ENCODE assay signal across 1 cellular context in the genomic region with DNA sequence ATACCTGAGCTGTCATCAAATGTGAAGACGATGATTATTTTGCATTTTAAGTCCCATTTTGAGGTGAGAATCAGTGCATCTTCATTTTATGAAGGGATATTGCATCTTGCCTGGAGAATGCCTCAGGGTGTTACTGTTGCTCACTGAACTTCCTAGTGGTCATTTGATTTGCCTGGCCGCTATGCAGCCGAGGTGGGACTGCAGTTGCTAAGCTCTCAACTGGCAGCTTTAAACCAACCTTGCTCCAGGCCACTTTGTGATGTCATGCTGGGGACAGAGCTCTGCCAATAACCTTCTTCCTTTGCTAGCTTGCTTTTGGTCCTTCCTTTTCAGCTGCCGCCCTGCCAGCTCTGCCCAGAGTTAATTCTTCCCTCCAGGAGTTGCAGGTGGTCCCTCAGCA.
TF ChIP-seq lines count a peak whose summit lies in the region.

No MANE protein-coding gene starts in this region.

TF ChIP-seq in GM23338, 12 proteins besides CTCF, POLR2A, EP300 and RAD21 (continued from another document):
- TF ChIP-seq, protein P1, sequence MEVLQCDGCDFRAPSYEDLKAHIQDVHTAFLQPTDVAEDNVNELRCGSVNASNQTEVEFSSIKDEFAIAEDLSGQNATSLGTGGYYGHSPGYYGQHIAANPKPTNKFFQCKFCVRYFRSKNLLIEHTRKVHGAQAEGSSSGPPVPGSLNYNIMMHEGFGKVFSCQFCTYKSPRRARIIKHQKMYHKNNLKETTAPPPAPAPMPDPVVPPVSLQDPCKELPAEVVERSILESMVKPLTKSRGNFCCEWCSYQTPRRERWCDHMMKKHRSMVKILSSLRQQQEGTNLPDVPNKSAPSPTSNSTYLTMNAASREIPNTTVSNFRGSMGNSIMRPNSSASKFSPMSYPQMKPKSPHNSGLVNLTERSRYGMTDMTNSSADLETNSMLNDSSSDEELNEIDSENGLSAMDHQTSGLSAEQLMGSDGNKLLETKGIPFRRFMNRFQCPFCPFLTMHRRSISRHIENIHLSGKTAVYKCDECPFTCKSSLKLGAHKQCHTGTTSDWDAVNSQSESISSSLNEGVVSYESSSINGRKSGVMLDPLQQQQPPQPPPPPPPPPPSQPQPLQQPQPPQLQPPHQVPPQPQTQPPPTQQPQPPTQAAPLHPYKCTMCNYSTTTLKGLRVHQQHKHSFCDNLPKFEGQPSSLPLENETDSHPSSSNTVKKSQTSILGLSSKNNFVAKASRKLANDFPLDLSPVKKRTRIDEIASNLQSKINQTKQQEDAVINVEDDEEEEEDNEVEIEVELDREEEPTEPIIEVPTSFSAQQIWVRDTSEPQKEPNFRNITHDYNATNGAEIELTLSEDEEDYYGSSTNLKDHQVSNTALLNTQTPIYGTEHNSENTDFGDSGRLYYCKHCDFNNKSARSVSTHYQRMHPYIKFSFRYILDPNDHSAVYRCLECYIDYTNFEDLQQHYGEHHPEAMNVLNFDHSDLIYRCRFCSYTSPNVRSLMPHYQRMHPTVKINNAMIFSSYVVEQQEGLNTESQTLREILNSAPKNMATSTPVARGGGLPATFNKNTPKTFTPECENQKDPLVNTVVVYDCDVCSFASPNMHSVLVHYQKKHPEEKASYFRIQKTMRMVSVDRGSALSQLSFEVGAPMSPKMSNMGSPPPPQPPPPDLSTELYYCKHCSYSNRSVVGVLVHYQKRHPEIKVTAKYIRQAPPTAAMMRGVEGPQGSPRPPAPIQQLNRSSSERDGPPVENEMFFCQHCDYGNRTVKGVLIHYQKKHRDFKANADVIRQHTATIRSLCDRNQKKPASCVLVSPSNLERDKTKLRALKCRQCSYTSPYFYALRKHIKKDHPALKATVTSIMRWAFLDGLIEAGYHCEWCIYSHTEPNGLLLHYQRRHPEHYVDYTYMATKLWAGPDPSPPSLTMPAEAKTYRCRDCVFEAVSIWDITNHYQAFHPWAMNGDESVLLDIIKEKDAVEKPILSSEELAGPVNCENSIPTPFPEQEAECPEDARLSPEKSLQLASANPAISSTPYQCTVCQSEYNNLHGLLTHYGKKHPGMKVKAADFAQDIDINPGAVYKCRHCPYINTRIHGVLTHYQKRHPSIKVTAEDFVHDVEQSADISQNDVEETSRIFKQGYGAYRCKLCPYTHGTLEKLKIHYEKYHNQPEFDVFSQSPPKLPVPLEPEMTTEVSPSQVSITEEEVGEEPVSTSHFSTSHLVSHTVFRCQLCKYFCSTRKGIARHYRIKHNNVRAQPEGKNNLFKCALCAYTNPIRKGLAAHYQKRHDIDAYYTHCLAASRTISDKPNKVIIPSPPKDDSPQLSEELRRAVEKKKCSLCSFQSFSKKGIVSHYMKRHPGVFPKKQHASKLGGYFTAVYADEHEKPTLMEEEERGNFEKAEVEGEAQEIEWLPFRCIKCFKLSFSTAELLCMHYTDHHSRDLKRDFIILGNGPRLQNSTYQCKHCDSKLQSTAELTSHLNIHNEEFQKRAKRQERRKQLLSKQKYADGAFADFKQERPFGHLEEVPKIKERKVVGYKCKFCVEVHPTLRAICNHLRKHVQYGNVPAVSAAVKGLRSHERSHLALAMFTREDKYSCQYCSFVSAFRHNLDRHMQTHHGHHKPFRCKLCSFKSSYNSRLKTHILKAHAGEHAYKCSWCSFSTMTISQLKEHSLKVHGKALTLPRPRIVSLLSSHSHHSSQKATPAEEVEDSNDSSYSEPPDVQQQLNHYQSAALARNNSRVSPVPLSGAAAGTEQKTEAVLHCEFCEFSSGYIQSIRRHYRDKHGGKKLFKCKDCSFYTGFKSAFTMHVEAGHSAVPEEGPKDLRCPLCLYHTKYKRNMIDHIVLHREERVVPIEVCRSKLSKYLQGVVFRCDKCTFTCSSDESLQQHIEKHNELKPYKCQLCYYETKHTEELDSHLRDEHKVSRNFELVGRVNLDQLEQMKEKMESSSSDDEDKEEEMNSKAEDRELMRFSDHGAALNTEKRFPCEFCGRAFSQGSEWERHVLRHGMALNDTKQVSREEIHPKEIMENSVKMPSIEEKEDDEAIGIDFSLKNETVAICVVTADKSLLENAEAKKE (CRISPR knock-in tag; IDR thresholded peaks at IDR 0.05) = no peak
- TF ChIP-seq, protein P2, sequence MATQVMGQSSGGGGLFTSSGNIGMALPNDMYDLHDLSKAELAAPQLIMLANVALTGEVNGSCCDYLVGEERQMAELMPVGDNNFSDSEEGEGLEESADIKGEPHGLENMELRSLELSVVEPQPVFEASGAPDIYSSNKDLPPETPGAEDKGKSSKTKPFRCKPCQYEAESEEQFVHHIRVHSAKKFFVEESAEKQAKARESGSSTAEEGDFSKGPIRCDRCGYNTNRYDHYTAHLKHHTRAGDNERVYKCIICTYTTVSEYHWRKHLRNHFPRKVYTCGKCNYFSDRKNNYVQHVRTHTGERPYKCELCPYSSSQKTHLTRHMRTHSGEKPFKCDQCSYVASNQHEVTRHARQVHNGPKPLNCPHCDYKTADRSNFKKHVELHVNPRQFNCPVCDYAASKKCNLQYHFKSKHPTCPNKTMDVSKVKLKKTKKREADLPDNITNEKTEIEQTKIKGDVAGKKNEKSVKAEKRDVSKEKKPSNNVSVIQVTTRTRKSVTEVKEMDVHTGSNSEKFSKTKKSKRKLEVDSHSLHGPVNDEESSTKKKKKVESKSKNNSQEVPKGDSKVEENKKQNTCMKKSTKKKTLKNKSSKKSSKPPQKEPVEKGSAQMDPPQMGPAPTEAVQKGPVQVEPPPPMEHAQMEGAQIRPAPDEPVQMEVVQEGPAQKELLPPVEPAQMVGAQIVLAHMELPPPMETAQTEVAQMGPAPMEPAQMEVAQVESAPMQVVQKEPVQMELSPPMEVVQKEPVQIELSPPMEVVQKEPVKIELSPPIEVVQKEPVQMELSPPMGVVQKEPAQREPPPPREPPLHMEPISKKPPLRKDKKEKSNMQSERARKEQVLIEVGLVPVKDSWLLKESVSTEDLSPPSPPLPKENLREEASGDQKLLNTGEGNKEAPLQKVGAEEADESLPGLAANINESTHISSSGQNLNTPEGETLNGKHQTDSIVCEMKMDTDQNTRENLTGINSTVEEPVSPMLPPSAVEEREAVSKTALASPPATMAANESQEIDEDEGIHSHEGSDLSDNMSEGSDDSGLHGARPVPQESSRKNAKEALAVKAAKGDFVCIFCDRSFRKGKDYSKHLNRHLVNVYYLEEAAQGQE (IDR thresholded peaks at IDR 0.05; ENCODE audit: unreplicated experiment) = no peak
- TF ChIP-seq POLR2AphosphoS5 (IDR thresholded peaks at IDR 0.05; ENCODE audit: low read depth) = no peak
TF ChIP-seq in GM23338: peak in this region for 0.
